19 cellular contexts compared by ENCODE assay signal in genomic region chr6:138978229-138978628, GRCh38. TPM values are rescaled to one million over a fixed set of nuclear protein-coding genes. Genes with fewer than 3 reads are reported as not detected.
DNase-seq lines count a peak whose midpoint lies in the region; ATAC-seq lines count a peak whose summit lies in the region.
"Had no signal": no experiment of that assay in that cellular context is flagged by ENCODE, and none has a peak within 500 bp of the region (broad histone marks: within the 10 kb centered on the region; RNA-seq: fewer than 3 reads in every experiment).

No MANE protein-coding gene starts in this region.

- peak overlapping the region; percentile 54 for H3K27ac Mint-ChIP-seq in dendritic cell treated with granulocyte-macrophage colony-stimulating factor and Interleukin-4, amounts not matched to agents 40 ng/mL and 50 ng/mL, for 4 days
- peak overlapping the region; percentile 3 for H3K27ac Mint-ChIP-seq in stimulated activated effector memory CD8-positive, alpha-beta T cell treated with anti-CD3 and anti-CD28 coated beads, Interleukin-12 subunit alpha, Interleukin-12 subunit beta, amount 100 ng/mL, for 72 hours
- no peak overlapping the region for H3K27ac Mint-ChIP-seq in activated CD8-positive, alpha-beta memory T cell treated with anti-CD3 and anti-CD28 coated beads, Interleukin-2, amount 10 ng/mL, durations not matched to agents 7 days and 5 days
- H3K27ac Mint-ChIP-seq: CD4-positive, alpha-beta T cell had no signal

- H3K27me3 ChIP-seq in HUES48 (ENCODE audit: control insufficient read depth, insufficient read depth, low read length) (no peaks in the 10 kb centered on the region), mesenchymal stem cell (ENCODE audit: control insufficient read depth in 1 of 2, insufficient read depth in 1 of 2, low read length in 2 of 2) (no peaks in the 10 kb centered on the region)
- H3K27me3 ChIP-seq: BE2C; BLaER1 treated with 17β-estradiol and CSF1 and Interleukin-3, amounts not matched to agents 10 nM and 100 nM had no signal

- H3K9me3 Mint-ChIP-seq in dendritic cell treated with granulocyte-macrophage colony-stimulating factor and Interleukin-4, amounts not matched to agents 40 ng/mL and 50 ng/mL, for 4 days = no peaks in the 10 kb centered on the region
- H3K9me3 Mint-ChIP-seq in stimulated activated effector memory CD8-positive, alpha-beta T cell treated with anti-CD3 and anti-CD28 coated beads, Interleukin-12 subunit alpha, Interleukin-12 subunit beta, amount 100 ng/mL, for 72 hours = no peaks in the 10 kb centered on the region
- H3K9me3 Mint-ChIP-seq in activated CD8-positive, alpha-beta memory T cell treated with anti-CD3 and anti-CD28 coated beads, Interleukin-2, amount 10 ng/mL, durations not matched to agents 7 days and 5 days (ENCODE audit: low read depth) = no peaks in the 10 kb centered on the region
- H3K9me3 Mint-ChIP-seq: CD14-positive monocyte; CD4-positive, alpha-beta T cell; CD8-positive, alpha-beta memory T cell had no signal

- no peak overlapping the region for H3K4me2 ChIP-seq in mesenchymal stem cell (ENCODE audit: low read length, poor library complexity, severe bottlenecking)

- H2AFZ ChIP-seq in mesenchymal stem cell (ENCODE audit: low read depth, low read length) = no peak overlapping the region
- H2AFZ ChIP-seq: GM23248 had no signal

- WGBS in mesenchymal stem cell = 89% methylated on average over 4 of the region's 4 CpGs

- H3K9ac ChIP-seq in HUES48 (ENCODE audit: low read depth, low read length) = no peak overlapping the region
- no peak overlapping the region for H3K9ac ChIP-seq in mesenchymal stem cell (ENCODE audit: low read length)
- H3K9ac ChIP-seq: BLaER1 treated with 17β-estradiol and CSF1 and Interleukin-3, amounts not matched to agents 10 nM and 100 nM; GM23248 had no signal

- no peak overlapping the region for H3K18ac ChIP-seq in mesenchymal stem cell (ENCODE audit: low read depth in 1 of 2, low read length in 2 of 2)

- H3K23ac ChIP-seq in mesenchymal stem cell (ENCODE audit: low read length in 2 of 2) = no peak overlapping the region

- H2BK15ac ChIP-seq in mesenchymal stem cell (ENCODE audit: low read depth, poor library complexity, severe bottlenecking) = no peak overlapping the region

- H3K4me1 ChIP-seq in HUES48 (ENCODE audit: control insufficient read depth, insufficient read depth, low read length) = peaks cover 82% of the 10 kb centered on the region
- H3K4me1 ChIP-seq in mesenchymal stem cell (ENCODE audit: control insufficient read depth, insufficient read depth, low read depth, low read length) = peaks cover 3% of the 10 kb centered on the region

- no peaks in the 10 kb centered on the region for H3K36me3 Mint-ChIP-seq in dendritic cell treated with granulocyte-macrophage colony-stimulating factor and Interleukin-4, amounts not matched to agents 40 ng/mL and 50 ng/mL, for 4 days (ENCODE audit: low read depth)
- H3K36me3 Mint-ChIP-seq in stimulated activated effector memory CD8-positive, alpha-beta T cell treated with anti-CD3 and anti-CD28 coated beads, Interleukin-12 subunit alpha, Interleukin-12 subunit beta, amount 100 ng/mL, for 72 hours = no peaks in the 10 kb centered on the region
- H3K36me3 Mint-ChIP-seq in activated CD8-positive, alpha-beta memory T cell treated with anti-CD3 and anti-CD28 coated beads, Interleukin-2, amount 10 ng/mL, durations not matched to agents 7 days and 5 days = peaks cover 3% of the 10 kb centered on the region
- H3K36me3 Mint-ChIP-seq: CD14-positive monocyte; CD8-positive, alpha-beta memory T cell had no signal

- H3K4me1 Mint-ChIP-seq in dendritic cell treated with granulocyte-macrophage colony-stimulating factor and Interleukin-4, amounts not matched to agents 40 ng/mL and 50 ng/mL, for 4 days (ENCODE audit: low read depth) = peaks cover 51% of the 10 kb centered on the region
- peaks cover 51% of the 10 kb centered on the region for H3K4me1 Mint-ChIP-seq in stimulated activated effector memory CD8-positive, alpha-beta T cell treated with anti-CD3 and anti-CD28 coated beads, Interleukin-12 subunit alpha, Interleukin-12 subunit beta, amount 100 ng/mL, for 72 hours
- peaks cover 15% of the 10 kb centered on the region for H3K4me1 Mint-ChIP-seq in activated CD8-positive, alpha-beta memory T cell treated with anti-CD3 and anti-CD28 coated beads, Interleukin-2, amount 10 ng/mL, durations not matched to agents 7 days and 5 days

- no peak overlapping the region for H2BK120ac ChIP-seq in mesenchymal stem cell (ENCODE audit: low read depth, low read length)

- no peak overlapping the region for H3K4me3 Mint-ChIP-seq in dendritic cell treated with granulocyte-macrophage colony-stimulating factor and Interleukin-4, amounts not matched to agents 40 ng/mL and 50 ng/mL, for 4 days
- H3K4me3 Mint-ChIP-seq in stimulated activated effector memory CD8-positive, alpha-beta T cell treated with anti-CD3 and anti-CD28 coated beads, Interleukin-12 subunit alpha, Interleukin-12 subunit beta, amount 100 ng/mL, for 72 hours = no peak overlapping the region
- no peak overlapping the region for H3K4me3 Mint-ChIP-seq in activated CD8-positive, alpha-beta memory T cell treated with anti-CD3 and anti-CD28 coated beads, Interleukin-2, amount 10 ng/mL, durations not matched to agents 7 days and 5 days
- H3K4me3 Mint-ChIP-seq: CD14-positive monocyte; CD4-positive, alpha-beta T cell had no signal

- no peak overlapping the region for H2AK5ac ChIP-seq in mesenchymal stem cell (ENCODE audit: low read length, severe bottlenecking)

- H4K91ac ChIP-seq in mesenchymal stem cell (ENCODE audit: low read length) = no peak overlapping the region

- no peak overlapping the region for H3K14ac ChIP-seq in mesenchymal stem cell (ENCODE audit: low read length in 2 of 2)

- H3K27me3 Mint-ChIP-seq in dendritic cell treated with granulocyte-macrophage colony-stimulating factor and Interleukin-4, amounts not matched to agents 40 ng/mL and 50 ng/mL, for 4 days = no peaks in the 10 kb centered on the region
- H3K27me3 Mint-ChIP-seq in activated CD8-positive, alpha-beta memory T cell treated with anti-CD3 and anti-CD28 coated beads, Interleukin-2, amount 10 ng/mL, durations not matched to agents 7 days and 5 days = no peaks in the 10 kb centered on the region
- H3K27me3 Mint-ChIP-seq: CD4-positive, alpha-beta T cell; CD8-positive, alpha-beta memory T cell had no signal

- H3K9me3 ChIP-seq in HUES48 (ENCODE audit: control insufficient read depth, insufficient read depth, low read length) (no peaks in the 10 kb centered on the region), mesenchymal stem cell (ENCODE audit: control insufficient read depth, low read length) (no peaks in the 10 kb centered on the region)
- H3K9me3 ChIP-seq: BE2C; BLaER1 treated with 17β-estradiol and CSF1 and Interleukin-3, amounts not matched to agents 10 nM and 100 nM; HAP-1 had no signal

- H3K4me3 ChIP-seq in HUES48 (ENCODE audit: low read depth, low read length) (no peak overlapping the region), mesenchymal stem cell (ENCODE audit: insufficient read depth in 1 of 2, low read depth in 1 of 2, low read length in 2 of 2) (no peak overlapping the region)
- H3K4me3 ChIP-seq: BLaER1 treated with 17β-estradiol and CSF1 and Interleukin-3, amounts not matched to agents 10 nM and 100 nM; GM12878; GM23248; HAP-1 had no signal

- DNase-seq in stimulated activated effector memory CD8-positive, alpha-beta T cell treated with anti-CD3 and anti-CD28 coated beads, Interleukin-12 subunit alpha, Interleukin-12 subunit beta, amount 100 ng/mL, for 72 hours (ENCODE audit: low spot score in 2 of 2) = no peak
- no peak for DNase-seq in mesenchymal stem cell
- no peak for DNase-seq in cerebellum (ENCODE audit: low spot score)
- no peak for DNase-seq in activated CD8-positive, alpha-beta memory T cell treated with anti-CD3 and anti-CD28 coated beads, Interleukin-2, amount 10 ng/mL, durations not matched to agents 7 days and 5 days
- DNase-seq: AML-193; BE2C; CD4-positive, alpha-beta T cell; CD8-positive, alpha-beta memory T cell; DMS 273 treated with DMSO at 0.1 percent for 48 hours; DMS79; EL; GDM1; GM23248 had no signal

- H3K4ac ChIP-seq in mesenchymal stem cell (ENCODE audit: low read depth in 1 of 2, low read length in 2 of 2) = no peak overlapping the region

- H3K27ac ChIP-seq in HUES48 (ENCODE audit: low read depth, low read length) (peak overlapping the region; percentile 88), mesenchymal stem cell (ENCODE audit: low read length, poor library complexity, severe bottlenecking) (no peak overlapping the region)
- H3K27ac ChIP-seq: BLaER1 treated with 17β-estradiol and CSF1 and Interleukin-3, amounts not matched to agents 10 nM and 100 nM; GM23248 had no signal

- CTCF ChIA-PET in activated CD8-positive, alpha-beta memory T cell treated with anti-CD3 and anti-CD28 coated beads, Interleukin-2, amount 10 ng/mL, durations not matched to agents 7 days and 5 days (lab: Charles Lee) = no interaction called here

- no peak overlapping the region for H4K8ac ChIP-seq in mesenchymal stem cell (ENCODE audit: low read length)

- intact Hi-C loops in dendritic cell treated with granulocyte-macrophage colony-stimulating factor and Interleukin-4, amounts not matched to agents 40 ng/mL and 50 ng/mL, for 4 days (cut with micrococcal nuclease) = no loop called here

- no peak overlapping the region for H2BK5ac ChIP-seq in mesenchymal stem cell (ENCODE audit: low read depth, low read length, poor library complexity, severe bottlenecking)

- H3K36me3 ChIP-seq in HUES48 (ENCODE audit: control insufficient read depth, insufficient read depth, low read length) (no peaks in the 10 kb centered on the region), mesenchymal stem cell (ENCODE audit: control insufficient read depth in 1 of 2, insufficient read depth in 2 of 2, low read depth in 1 of 2, low read length in 2 of 2) (no peaks in the 10 kb centered on the region)
- H3K36me3 ChIP-seq: BE2C, HAP-1 had no signal

- H3K79me1 ChIP-seq in mesenchymal stem cell (replicated peaks; ENCODE audit: low read length, poor library complexity, severe bottlenecking) = peaks cover 3% of the 10 kb centered on the region

- ATAC-seq in stimulated activated effector memory CD8-positive, alpha-beta T cell treated with anti-CD3 and anti-CD28 coated beads, Interleukin-12 subunit alpha, Interleukin-12 subunit beta, amount 100 ng/mL, for 72 hours = no peak
- ATAC-seq in activated CD8-positive, alpha-beta memory T cell treated with anti-CD3 and anti-CD28 coated beads, Interleukin-2, amount 10 ng/mL, durations not matched to agents 7 days and 5 days = no peak
- ATAC-seq: GM12878 had no signal

- no peak overlapping the region for H2BK12ac ChIP-seq in mesenchymal stem cell (ENCODE audit: low read length in 2 of 2)

RNA-seq across cellular contexts. Expression of gene REPS1, which starts 9.8 kb away (rescaled TPM):
- polyA plus RNA-seq in mesenchymal stem cell (2013, experiment 1 of 2) = 26.9 TPM
- 27.0 TPM for polyA plus RNA-seq in mesenchymal stem cell (2013, experiment 2 of 2)
- 103 TPM for total RNA-seq in cerebellum
- total RNA-seq in activated CD8-positive, alpha-beta memory T cell treated with anti-CD3 and anti-CD28 coated beads, Interleukin-2, amount 10 ng/mL, durations not matched to agents 7 days and 5 days = 10 to 100 TPM; 48.2 to 55.2 TPM

RNA-seq across cellular contexts. Expression of gene ABRACL, which starts 50.3 kb away (rescaled TPM):
- 102 TPM for polyA plus RNA-seq in mesenchymal stem cell (2013, experiment 1 of 2)
- 105 TPM for polyA plus RNA-seq in mesenchymal stem cell (2013, experiment 2 of 2)
- total RNA-seq in cerebellum = 17.4 TPM
- total RNA-seq in activated CD8-positive, alpha-beta memory T cell treated with anti-CD3 and anti-CD28 coated beads, Interleukin-2, amount 10 ng/mL, durations not matched to agents 7 days and 5 days = 100 to 1,000 TPM in 1 of 2 experiments, 10 to 100 TPM in 1; 98.2 to 124 TPM
